In the genomic region with DNA sequence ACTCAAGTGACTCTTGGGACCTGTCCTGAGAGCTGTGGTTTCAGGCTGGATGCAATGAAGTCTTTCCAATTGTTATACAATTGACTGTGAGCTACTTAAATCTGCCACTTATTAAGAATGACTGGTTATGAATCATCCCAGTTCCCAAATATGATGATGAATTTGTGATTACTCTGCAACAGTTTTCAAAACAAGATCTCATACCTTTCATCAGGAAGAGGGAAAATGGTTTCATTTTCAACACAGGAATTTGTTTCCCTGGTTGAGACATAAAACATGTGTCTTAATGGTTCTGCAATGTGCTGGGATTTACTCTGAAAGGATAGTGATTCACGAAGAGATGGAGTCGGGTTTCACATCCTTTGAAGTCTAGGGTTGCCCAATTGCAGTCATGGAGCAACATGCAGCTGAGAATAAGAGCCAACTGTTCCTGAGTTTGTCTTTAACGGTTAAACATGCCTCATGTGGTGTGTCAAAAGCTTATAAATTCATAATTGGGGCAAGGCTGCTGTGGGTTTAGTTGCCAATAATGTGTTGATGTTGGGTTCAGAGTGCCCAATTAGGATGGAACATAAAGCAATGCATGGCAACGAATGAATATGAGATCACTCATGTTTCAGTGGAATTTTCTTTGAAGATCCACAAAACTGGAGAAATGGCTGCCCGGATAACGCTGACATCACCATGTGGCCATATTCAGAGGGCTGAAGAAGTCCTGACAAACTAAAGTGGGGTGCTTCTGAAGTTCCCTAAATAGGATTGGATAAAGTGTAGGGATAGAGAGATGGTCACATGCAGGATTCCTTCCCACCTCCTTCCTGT, we compare ENCODE assay signal across 1 cellular context.
A peak's percentile ranks its signal among the peaks of the same experiment; 100 is the strongest.
TF ChIP-seq lines count a peak whose summit lies in the region.

No MANE protein-coding gene starts in this region.

TF ChIP-seq in HepG2, 621 proteins besides CTCF, POLR2A, EP300 and RAD21 (continued from another document and continues in another):
- TF ChIP-seq, protein P1, sequence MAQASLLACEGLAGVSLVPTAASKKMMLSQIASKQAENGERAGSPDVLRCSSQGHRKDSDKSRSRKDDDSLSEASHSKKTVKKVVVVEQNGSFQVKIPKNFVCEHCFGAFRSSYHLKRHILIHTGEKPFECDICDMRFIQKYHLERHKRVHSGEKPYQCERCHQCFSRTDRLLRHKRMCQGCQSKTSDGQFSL (CRISPR knock-in tag; IDR thresholded peaks at IDR 0.05): no peak
- TF ChIP-seq, protein P2, sequence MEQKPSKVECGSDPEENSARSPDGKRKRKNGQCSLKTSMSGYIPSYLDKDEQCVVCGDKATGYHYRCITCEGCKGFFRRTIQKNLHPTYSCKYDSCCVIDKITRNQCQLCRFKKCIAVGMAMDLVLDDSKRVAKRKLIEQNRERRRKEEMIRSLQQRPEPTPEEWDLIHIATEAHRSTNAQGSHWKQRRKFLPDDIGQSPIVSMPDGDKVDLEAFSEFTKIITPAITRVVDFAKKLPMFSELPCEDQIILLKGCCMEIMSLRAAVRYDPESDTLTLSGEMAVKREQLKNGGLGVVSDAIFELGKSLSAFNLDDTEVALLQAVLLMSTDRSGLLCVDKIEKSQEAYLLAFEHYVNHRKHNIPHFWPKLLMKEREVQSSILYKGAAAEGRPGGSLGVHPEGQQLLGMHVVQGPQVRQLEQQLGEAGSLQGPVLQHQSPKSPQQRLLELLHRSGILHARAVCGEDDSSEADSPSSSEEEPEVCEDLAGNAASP (CRISPR knock-in tag; IDR thresholded peaks at IDR 0.05; ENCODE audit: borderline replicate concordance): peak; percentile 91
- TF ChIP-seq ZNF317 (CRISPR knock-in tag; IDR thresholded peaks at IDR 0.05) (peak; percentile 78), ZNF678 (CRISPR knock-in tag; IDR thresholded peaks at IDR 0.05) (no peak), TOE1 (CRISPR knock-in tag; IDR thresholded peaks at IDR 0.05) (no peak), ZNF354B (CRISPR knock-in tag; IDR thresholded peaks at IDR 0.05) (0 out of 2 replicates have a peak, but pooled peaks have one; percentile 66), XBP1 (CRISPR knock-in tag; IDR thresholded peaks at IDR 0.05) (no peak), CEBPG (CRISPR knock-in tag; IDR thresholded peaks at IDR 0.05) (peak; percentile 99), ZNF326 (CRISPR knock-in tag; IDR thresholded peaks at IDR 0.05; ENCODE audit: borderline replicate concordance) (no peak), JDP2 (CRISPR knock-in tag; IDR thresholded peaks at IDR 0.05; ENCODE audit: borderline replicate concordance) (no peak), ZNF552 (CRISPR knock-in tag; IDR thresholded peaks at IDR 0.05; ENCODE audit: borderline replicate concordance) (peak; percentile 11), ZNF614 (CRISPR knock-in tag; IDR thresholded peaks at IDR 0.05; ENCODE audit: borderline replicate concordance) (peak; percentile 75), ZKSCAN8 (CRISPR knock-in tag; IDR thresholded peaks at IDR 0.05; ENCODE audit: borderline replicate concordance) (peak; percentile 68; the same call in 1 of the 2 replicates), TARDBP (CRISPR knock-in tag; IDR thresholded peaks at IDR 0.05) (peak; percentile 91), BCL6 (CRISPR knock-in tag; IDR thresholded peaks at IDR 0.05) (peak; percentile 90), MIER3 (CRISPR knock-in tag; IDR thresholded peaks at IDR 0.05; ENCODE audit: borderline replicate concordance) (peak; percentile 90; the same call in 1 of the 2 replicates), CEBPB (IDR thresholded peaks at IDR 0.05; ENCODE audit: borderline replicate concordance, low read depth, low read length) (peak; percentile 100), ZNF644 (CRISPR knock-in tag; IDR thresholded peaks at IDR 0.05; ENCODE audit: low read depth) (peak; percentile 97), SALL1 (CRISPR knock-in tag; IDR thresholded peaks at IDR 0.05) (peak; percentile 79; the same call in 1 of the 2 replicates), MTA1 (CRISPR knock-in tag; IDR thresholded peaks at IDR 0.05; ENCODE audit: borderline replicate concordance) (no peak), DPF2 (CRISPR knock-in tag; IDR thresholded peaks at IDR 0.05; ENCODE audit: borderline replicate concordance, low read depth) (peak; percentile 79), ZNF572 (CRISPR knock-in tag; IDR thresholded peaks at IDR 0.05) (no peak), ZNF431 (CRISPR knock-in tag; IDR thresholded peaks at IDR 0.05; ENCODE audit: borderline replicate concordance, low read depth) (peak; percentile 88; the same call in 1 of the 2 replicates), ZNF549 (CRISPR knock-in tag; IDR thresholded peaks at IDR 0.05) (no peak)
- TF ChIP-seq, protein P3, sequence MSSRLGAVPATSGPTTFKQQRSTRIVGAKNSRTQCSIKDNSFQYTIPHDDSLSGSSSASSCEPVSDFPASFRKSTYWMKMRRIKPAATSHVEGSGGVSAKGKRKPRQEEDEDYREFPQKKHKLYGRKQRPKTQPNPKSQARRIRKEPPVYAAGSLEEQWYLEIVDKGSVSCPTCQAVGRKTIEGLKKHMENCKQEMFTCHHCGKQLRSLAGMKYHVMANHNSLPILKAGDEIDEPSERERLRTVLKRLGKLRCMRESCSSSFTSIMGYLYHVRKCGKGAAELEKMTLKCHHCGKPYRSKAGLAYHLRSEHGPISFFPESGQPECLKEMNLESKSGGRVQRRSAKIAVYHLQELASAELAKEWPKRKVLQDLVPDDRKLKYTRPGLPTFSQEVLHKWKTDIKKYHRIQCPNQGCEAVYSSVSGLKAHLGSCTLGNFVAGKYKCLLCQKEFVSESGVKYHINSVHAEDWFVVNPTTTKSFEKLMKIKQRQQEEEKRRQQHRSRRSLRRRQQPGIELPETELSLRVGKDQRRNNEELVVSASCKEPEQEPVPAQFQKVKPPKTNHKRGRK (CRISPR knock-in tag; IDR thresholded peaks at IDR 0.05): no peak
- TF ChIP-seq, protein P4, sequence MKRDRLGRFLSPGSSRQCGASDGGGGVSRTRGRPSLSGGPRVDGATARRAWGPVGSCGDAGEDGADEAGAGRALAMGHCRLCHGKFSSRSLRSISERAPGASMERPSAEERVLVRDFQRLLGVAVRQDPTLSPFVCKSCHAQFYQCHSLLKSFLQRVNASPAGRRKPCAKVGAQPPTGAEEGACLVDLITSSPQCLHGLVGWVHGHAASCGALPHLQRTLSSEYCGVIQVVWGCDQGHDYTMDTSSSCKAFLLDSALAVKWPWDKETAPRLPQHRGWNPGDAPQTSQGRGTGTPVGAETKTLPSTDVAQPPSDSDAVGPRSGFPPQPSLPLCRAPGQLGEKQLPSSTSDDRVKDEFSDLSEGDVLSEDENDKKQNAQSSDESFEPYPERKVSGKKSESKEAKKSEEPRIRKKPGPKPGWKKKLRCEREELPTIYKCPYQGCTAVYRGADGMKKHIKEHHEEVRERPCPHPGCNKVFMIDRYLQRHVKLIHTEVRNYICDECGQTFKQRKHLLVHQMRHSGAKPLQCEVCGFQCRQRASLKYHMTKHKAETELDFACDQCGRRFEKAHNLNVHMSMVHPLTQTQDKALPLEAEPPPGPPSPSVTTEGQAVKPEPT (CRISPR knock-in tag; IDR thresholded peaks at IDR 0.05; ENCODE audit: low read depth): no peak
- TF ChIP-seq, protein P5, sequence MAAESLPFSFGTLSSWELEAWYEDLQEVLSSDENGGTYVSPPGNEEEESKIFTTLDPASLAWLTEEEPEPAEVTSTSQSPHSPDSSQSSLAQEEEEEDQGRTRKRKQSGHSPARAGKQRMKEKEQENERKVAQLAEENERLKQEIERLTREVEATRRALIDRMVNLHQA (CRISPR knock-in tag; IDR thresholded peaks at IDR 0.05): no peak
- TF ChIP-seq, protein P6, sequence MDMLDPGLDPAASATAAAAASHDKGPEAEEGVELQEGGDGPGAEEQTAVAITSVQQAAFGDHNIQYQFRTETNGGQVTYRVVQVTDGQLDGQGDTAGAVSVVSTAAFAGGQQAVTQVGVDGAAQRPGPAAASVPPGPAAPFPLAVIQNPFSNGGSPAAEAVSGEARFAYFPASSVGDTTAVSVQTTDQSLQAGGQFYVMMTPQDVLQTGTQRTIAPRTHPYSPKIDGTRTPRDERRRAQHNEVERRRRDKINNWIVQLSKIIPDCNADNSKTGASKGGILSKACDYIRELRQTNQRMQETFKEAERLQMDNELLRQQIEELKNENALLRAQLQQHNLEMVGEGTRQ (IDR thresholded peaks at IDR 0.05; ENCODE audit: low read depth, low read length): peak; percentile 64
- TF ChIP-seq, protein P6 (CRISPR knock-in tag; IDR thresholded peaks at IDR 0.05; ENCODE audit: borderline replicate concordance): peak; percentile 44; the same call in 1 of the 2 replicates
- TF ChIP-seq, protein P7, sequence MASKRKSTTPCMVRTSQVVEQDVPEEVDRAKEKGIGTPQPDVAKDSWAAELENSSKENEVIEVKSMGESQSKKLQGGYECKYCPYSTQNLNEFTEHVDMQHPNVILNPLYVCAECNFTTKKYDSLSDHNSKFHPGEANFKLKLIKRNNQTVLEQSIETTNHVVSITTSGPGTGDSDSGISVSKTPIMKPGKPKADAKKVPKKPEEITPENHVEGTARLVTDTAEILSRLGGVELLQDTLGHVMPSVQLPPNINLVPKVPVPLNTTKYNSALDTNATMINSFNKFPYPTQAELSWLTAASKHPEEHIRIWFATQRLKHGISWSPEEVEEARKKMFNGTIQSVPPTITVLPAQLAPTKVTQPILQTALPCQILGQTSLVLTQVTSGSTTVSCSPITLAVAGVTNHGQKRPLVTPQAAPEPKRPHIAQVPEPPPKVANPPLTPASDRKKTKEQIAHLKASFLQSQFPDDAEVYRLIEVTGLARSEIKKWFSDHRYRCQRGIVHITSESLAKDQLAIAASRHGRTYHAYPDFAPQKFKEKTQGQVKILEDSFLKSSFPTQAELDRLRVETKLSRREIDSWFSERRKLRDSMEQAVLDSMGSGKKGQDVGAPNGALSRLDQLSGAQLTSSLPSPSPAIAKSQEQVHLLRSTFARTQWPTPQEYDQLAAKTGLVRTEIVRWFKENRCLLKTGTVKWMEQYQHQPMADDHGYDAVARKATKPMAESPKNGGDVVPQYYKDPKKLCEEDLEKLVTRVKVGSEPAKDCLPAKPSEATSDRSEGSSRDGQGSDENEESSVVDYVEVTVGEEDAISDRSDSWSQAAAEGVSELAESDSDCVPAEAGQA (IDR thresholded peaks at IDR 0.05; ENCODE audit: low read depth): peak; percentile 63
- TF ChIP-seq, protein P7 (CRISPR knock-in tag; IDR thresholded peaks at IDR 0.05; ENCODE audit: borderline replicate concordance): no peak; the same call in 1 of the 2 replicates
- TF ChIP-seq, protein P8, sequence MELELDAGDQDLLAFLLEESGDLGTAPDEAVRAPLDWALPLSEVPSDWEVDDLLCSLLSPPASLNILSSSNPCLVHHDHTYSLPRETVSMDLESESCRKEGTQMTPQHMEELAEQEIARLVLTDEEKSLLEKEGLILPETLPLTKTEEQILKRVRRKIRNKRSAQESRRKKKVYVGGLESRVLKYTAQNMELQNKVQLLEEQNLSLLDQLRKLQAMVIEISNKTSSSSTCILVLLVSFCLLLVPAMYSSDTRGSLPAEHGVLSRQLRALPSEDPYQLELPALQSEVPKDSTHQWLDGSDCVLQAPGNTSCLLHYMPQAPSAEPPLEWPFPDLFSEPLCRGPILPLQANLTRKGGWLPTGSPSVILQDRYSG (CRISPR knock-in tag; IDR thresholded peaks at IDR 0.05): no peak; the same call in 1 of the 2 replicates
- TF ChIP-seq, protein P9, sequence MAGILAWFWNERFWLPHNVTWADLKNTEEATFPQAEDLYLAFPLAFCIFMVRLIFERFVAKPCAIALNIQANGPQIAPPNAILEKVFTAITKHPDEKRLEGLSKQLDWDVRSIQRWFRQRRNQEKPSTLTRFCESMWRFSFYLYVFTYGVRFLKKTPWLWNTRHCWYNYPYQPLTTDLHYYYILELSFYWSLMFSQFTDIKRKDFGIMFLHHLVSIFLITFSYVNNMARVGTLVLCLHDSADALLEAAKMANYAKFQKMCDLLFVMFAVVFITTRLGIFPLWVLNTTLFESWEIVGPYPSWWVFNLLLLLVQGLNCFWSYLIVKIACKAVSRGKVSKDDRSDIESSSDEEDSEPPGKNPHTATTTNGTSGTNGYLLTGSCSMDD (CRISPR knock-in tag; IDR thresholded peaks at IDR 0.05): no peak
- TF ChIP-seq, protein P10, sequence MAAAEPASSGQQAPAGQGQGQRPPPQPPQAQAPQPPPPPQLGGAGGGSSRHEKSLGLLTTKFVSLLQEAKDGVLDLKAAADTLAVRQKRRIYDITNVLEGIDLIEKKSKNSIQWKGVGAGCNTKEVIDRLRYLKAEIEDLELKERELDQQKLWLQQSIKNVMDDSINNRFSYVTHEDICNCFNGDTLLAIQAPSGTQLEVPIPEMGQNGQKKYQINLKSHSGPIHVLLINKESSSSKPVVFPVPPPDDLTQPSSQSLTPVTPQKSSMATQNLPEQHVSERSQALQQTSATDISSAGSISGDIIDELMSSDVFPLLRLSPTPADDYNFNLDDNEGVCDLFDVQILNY (CRISPR knock-in tag; conservative IDR thresholded peaks at IDR 0.05): no peak
